In genomic region chr22:19855504-19856409, GRCh38 we compare ENCODE assay signal across 8 cellular contexts.
DNase-seq lines count a peak whose midpoint lies in the region; ATAC-seq and TF ChIP-seq lines count a peak whose summit lies in the region.

No MANE protein-coding gene starts in this region.

- ATAC-seq in GM18498 (IDR thresholded peaks at IDR 0.05; ENCODE audit: unreplicated experiment): peak; percentile 22
- ATAC-seq in HG02973 (IDR thresholded peaks at IDR 0.05; ENCODE audit: unreplicated experiment): peak; percentile 7

- peaks cover 4% of the 10 kb centered on the region for H3K36me3 ChIP-seq in mucosa of stomach (ENCODE audit: control insufficient read depth, insufficient read depth, low read length)

- peaks cover 37% of the 10 kb centered on the region for H3K4me1 ChIP-seq in mucosa of stomach (ENCODE audit: control insufficient read depth, insufficient read depth, low read length)

- H3K27me3 ChIP-seq in mucosa of stomach (ENCODE audit: control insufficient read depth, insufficient read depth, low read length): no peaks in the 10 kb centered on the region

- H3K9me3 ChIP-seq in mucosa of stomach (ENCODE audit: control insufficient read depth, low read length): no peaks in the 10 kb centered on the region

- DNase-seq in NCI-H446 (lab: John Stamatoyannopoulos, UW) (peak; percentile 60 to 68), epithelial cell of prostate (ENCODE audit: low read depth, low spot score) (no peak)
- DNase-seq in activated CD8-positive, alpha-beta memory T cell treated with anti-CD3 and anti-CD28 coated beads for 24 hours: peak; percentile 88
- DNase-seq in stimulated activated naive CD4-positive, alpha-beta T cell (lab: John Stamatoyannopoulos, UW): peak in 5 of 6 experiments; percentile 38 to 61 (median 50)

- no peak for TF ChIP-seq CTCF in 22Rv1 (IDR thresholded peaks at IDR 0.05)

- peak overlapping the region; percentile 79 for H3K9ac ChIP-seq in mucosa of stomach (ENCODE audit: low read length)

- H3K27ac ChIP-seq in 22Rv1 (peak overlapping the region; percentile 86), epithelial cell of prostate (peak overlapping the region; percentile 76)

- H3K4me3 ChIP-seq in mucosa of stomach (ENCODE audit: low read length): peak overlapping the region; percentile 87
